In genomic region chr10:47308775-47309174, GRCh38 we compare ENCODE assay signal across 17 cellular contexts. TPM values are rescaled to one million over a fixed set of nuclear protein-coding genes. Genes with fewer than 3 reads are reported as not detected.
DNase-seq lines count a peak whose midpoint lies in the region; ATAC-seq and TF ChIP-seq lines count a peak whose summit lies in the region.
"Had no signal": no experiment of that assay in that cellular context is flagged by ENCODE, and none has a peak within 500 bp of the region (broad histone marks: within the 10 kb centered on the region; RNA-seq: fewer than 3 reads in every experiment).

No MANE protein-coding gene starts in this region.

- no peaks in the 10 kb centered on the region for H3K79me1 ChIP-seq in neuronal stem cell (ENCODE audit: low read depth, low read length)

- H3K14ac ChIP-seq in neuronal stem cell (ENCODE audit: low read length): no peak overlapping the region

- peak overlapping the region; percentile 96 for H3K27ac ChIP-seq in KOPT-K1 (ENCODE audit: low read depth, low read length, poor library complexity, severe bottlenecking)
- peak overlapping the region in 3 of 4 donors; percentile 55 to 83 (median 72) for H3K27ac ChIP-seq in body of pancreas
- no peak overlapping the region for H3K27ac ChIP-seq in neuronal stem cell (replicated peaks; ENCODE audit: low read length)
- no peak overlapping the region for H3K27ac ChIP-seq in thyroid gland

- H3K4me3 ChIP-seq in body of pancreas: no peak overlapping the region
- H3K4me3 ChIP-seq in neuronal stem cell (ENCODE audit: low read length in 2 of 2): no peak overlapping the region
- H3K4me3 ChIP-seq in thyroid gland (replicated peaks in 1 of 3): no peak overlapping the region
- H3K4me3 ChIP-seq: GM23338 had no signal

- H2BK120ac ChIP-seq in neuronal stem cell (ENCODE audit: low read depth, low read length): no peak overlapping the region

- H2AFZ ChIP-seq in neuronal stem cell (ENCODE audit: low read length): no peak overlapping the region
- H2AFZ ChIP-seq: GM23338 had no signal

- H2BK15ac ChIP-seq in neuronal stem cell (ENCODE audit: low read length): no peak overlapping the region

- CTCF ChIA-PET in WTC11 (lab: Charles Lee): interaction anchor here (1.0 to 2.9 kb wide), 4 partner anchors 9 to 261 kb away, joined by 3 to 15 read pairs (median 5); partner anchors contain the start of gene GDF10

- H3K9me3 ChIP-seq in KOPT-K1 (ENCODE audit: insufficient read depth, low read length, poor library complexity, severe bottlenecking) (no peaks in the 10 kb centered on the region), body of pancreas (no peaks in the 10 kb centered on the region), neuronal stem cell (replicated peaks in 1 of 2; ENCODE audit: control insufficient read depth in 2 of 2, insufficient read depth in 1 of 2, low read depth in 1 of 2, low read length in 2 of 2) (no peaks in the 10 kb centered on the region), thyroid gland (no peaks in the 10 kb centered on the region)
- H3K9me3 ChIP-seq: Caco-2 had no signal

- H3K4me1 ChIP-seq in body of pancreas: peaks cover 81% of the 10 kb centered on the region
- peaks cover 3 to 4% of the 10 kb centered on the region in 2 donors for H3K4me1 ChIP-seq in neuronal stem cell (ENCODE audit: control insufficient read depth in 2 of 2, insufficient read depth in 1 of 2, low read depth in 1 of 2, low read length in 2 of 2)
- peaks cover 0 to 51% of the 10 kb centered on the region in 2 donors for H3K4me1 ChIP-seq in thyroid gland
- H3K4me1 ChIP-seq: Caco-2 had no signal

- H3K36me3 ChIP-seq in KOPT-K1 (ENCODE audit: insufficient read depth, low read length) (no peaks in the 10 kb centered on the region), body of pancreas (replicated peaks in 1 of 2; ENCODE audit: insufficient read depth in 1 of 2, low read depth in 2 of 2) (peaks cover 0 to 1% of the 10 kb centered on the region in 2 donors), neuronal stem cell (replicated peaks in 1 of 2; ENCODE audit: control insufficient read depth in 2 of 2, insufficient read depth in 2 of 2, low read length in 2 of 2) (no peaks in the 10 kb centered on the region), thyroid gland (no peaks in the 10 kb centered on the region)

- H3K27ac Mint-ChIP-seq in WTC11: no peak overlapping the region
- no peak overlapping the region for H3K27ac Mint-ChIP-seq in stimulated activated effector memory CD8-positive, alpha-beta T cell treated with anti-CD3 and anti-CD28 coated beads, Interleukin-12 subunit alpha, Interleukin-12 subunit beta, amount 100 ng/mL, for 72 hours
- H3K27ac Mint-ChIP-seq: GM23338, H9 had no signal

- no peak overlapping the region for H4K8ac ChIP-seq in neuronal stem cell (ENCODE audit: low read depth, low read length)

- H3K4me3 Mint-ChIP-seq in WTC11: no peak overlapping the region
- no peak overlapping the region for H3K4me3 Mint-ChIP-seq in stimulated activated effector memory CD8-positive, alpha-beta T cell treated with anti-CD3 and anti-CD28 coated beads, Interleukin-12 subunit alpha, Interleukin-12 subunit beta, amount 100 ng/mL, for 72 hours
- H3K4me3 Mint-ChIP-seq: CD8-positive, alpha-beta T cell; GM23338; H9 had no signal

- no peak overlapping the region for H2BK12ac ChIP-seq in neuronal stem cell (ENCODE audit: low read length)

- no peak overlapping the region for H3K4ac ChIP-seq in neuronal stem cell (ENCODE audit: low read length)

- H3K36me3 Mint-ChIP-seq in WTC11: no peaks in the 10 kb centered on the region
- no peaks in the 10 kb centered on the region for H3K36me3 Mint-ChIP-seq in stimulated activated effector memory CD8-positive, alpha-beta T cell treated with anti-CD3 and anti-CD28 coated beads, Interleukin-12 subunit alpha, Interleukin-12 subunit beta, amount 100 ng/mL, for 72 hours
- H3K36me3 Mint-ChIP-seq: CD8-positive, alpha-beta T cell had no signal

- intact Hi-C loops in body of pancreas (cut with DNase I): no loop called here
- intact Hi-C loops in thyroid gland (cut with DNase I): no loop called here

- H3K4me2 ChIP-seq in neuronal stem cell (ENCODE audit: insufficient read depth, low read length, poor library complexity, severe bottlenecking): no peak overlapping the region
- H3K4me2 ChIP-seq: GM23338 had no signal

- peak overlapping the region; percentile 42 for H3K18ac ChIP-seq in neuronal stem cell (ENCODE audit: low read length)

- ATAC-seq in body of pancreas: no peak
- no peak for ATAC-seq in HG03159 (IDR thresholded peaks at IDR 0.05; ENCODE audit: unreplicated experiment)
- no peak for ATAC-seq in WTC11
- ATAC-seq in stimulated activated effector memory CD8-positive, alpha-beta T cell treated with anti-CD3 and anti-CD28 coated beads, Interleukin-12 subunit alpha, Interleukin-12 subunit beta, amount 100 ng/mL, for 72 hours: no peak
- ATAC-seq: CD8-positive, alpha-beta T cell had no signal

- no peaks in the 10 kb centered on the region; the same call in 1 of the 2 replicates for H3K27me3 Mint-ChIP-seq in WTC11 (ENCODE audit: low read depth)

- WGBS in body of pancreas, 2 donors: 40 to 46% methylated on average over 9 of the region's 9 CpGs
- WGBS in neuronal stem cell (ENCODE audit: extremely low coverage in 2 of 2, insufficient read length in 2 of 2, insufficient replicate concordance in 1 of 2), 2 donors: no CpG with 5 or more reads among the region's 9 CpGs
- 53 to 62% methylated on average over 9 of the region's 9 CpGs for WGBS in thyroid gland, 2 donors

- H4K91ac ChIP-seq in neuronal stem cell (ENCODE audit: low read depth, low read length, poor library complexity): no peak overlapping the region

- no peak overlapping the region for H2AK5ac ChIP-seq in neuronal stem cell (ENCODE audit: low read depth, low read length)

- TF ChIP-seq CTCF in body of pancreas (IDR thresholded peaks at IDR 0.05) (no peak), thyroid gland (IDR thresholded peaks at IDR 0.05) (no peak), WTC11 (IDR thresholded peaks at IDR 0.05) (no peak)

- no peaks in the 10 kb centered on the region for H3K9me3 Mint-ChIP-seq in WTC11
- no peaks in the 10 kb centered on the region for H3K9me3 Mint-ChIP-seq in stimulated activated effector memory CD8-positive, alpha-beta T cell treated with anti-CD3 and anti-CD28 coated beads, Interleukin-12 subunit alpha, Interleukin-12 subunit beta, amount 100 ng/mL, for 72 hours
- H3K9me3 Mint-ChIP-seq: CD8-positive, alpha-beta T cell; GM23338; H9 had no signal

- H3K9ac ChIP-seq in neuronal stem cell (ENCODE audit: low read depth, low read length, poor library complexity): no peak overlapping the region

- TF ChIP-seq POLR2A in body of pancreas (IDR thresholded peaks at IDR 0.05): no peak
- no peak for TF ChIP-seq POLR2A in thyroid gland (IDR thresholded peaks at IDR 0.05)

- no peaks in the 10 kb centered on the region for H3K27me3 ChIP-seq in body of pancreas
- no peaks in the 10 kb centered on the region for H3K27me3 ChIP-seq in neuronal stem cell (ENCODE audit: control insufficient read depth in 3 of 3, insufficient read depth in 3 of 3, low read depth in 1 of 3, low read length in 3 of 3)
- no peaks in the 10 kb centered on the region for H3K27me3 ChIP-seq in thyroid gland

- H3K23ac ChIP-seq in neuronal stem cell (ENCODE audit: low read depth, low read length, poor library complexity): no peak overlapping the region

- POLR2A ChIA-PET in WTC11 (lab: Charles Lee): no interaction called here

- peaks cover 33% of the 10 kb centered on the region for H3K4me1 Mint-ChIP-seq in WTC11
- H3K4me1 Mint-ChIP-seq in stimulated activated effector memory CD8-positive, alpha-beta T cell treated with anti-CD3 and anti-CD28 coated beads, Interleukin-12 subunit alpha, Interleukin-12 subunit beta, amount 100 ng/mL, for 72 hours: no peaks in the 10 kb centered on the region

- DNase-seq in body of pancreas (peak; percentile 45 to 65 (median 57)), neuronal stem cell (ENCODE audit: low spot score) (no peak), thyroid gland (peak; percentile 34 to 38), WTC11 (ENCODE audit: low spot score) (no peak)
- no peak for DNase-seq in stimulated activated effector memory CD8-positive, alpha-beta T cell treated with anti-CD3 and anti-CD28 coated beads, Interleukin-12 subunit alpha, Interleukin-12 subunit beta, amount 100 ng/mL, for 72 hours (ENCODE audit: low spot score in 2 of 2)
- DNase-seq: C1 segment of cervical spinal cord; Caco-2; CD8-positive, alpha-beta T cell; DMS153 had no signal

- no peak overlapping the region for H2BK5ac ChIP-seq in neuronal stem cell (ENCODE audit: low read length)

TF ChIP-seq in WTC11, 78 proteins besides CTCF, POLR2A, EP300 and RAD21 (continues in another document):
- no peak for TF ChIP-seq NR1H2 (CRISPR knock-in tag; IDR thresholded peaks at IDR 0.05)
- TF ChIP-seq E2F1 (CRISPR knock-in tag; IDR thresholded peaks at IDR 0.05): no peak
- TF ChIP-seq TCF7 (CRISPR knock-in tag; IDR thresholded peaks at IDR 0.05; ENCODE audit: low read depth): no peak
- TF ChIP-seq ZNF263 (CRISPR knock-in tag; IDR thresholded peaks at IDR 0.05; ENCODE audit: low read depth): no peak
- no peak for TF ChIP-seq SP1 (CRISPR knock-in tag; conservative IDR thresholded peaks at IDR 0.05)
- TF ChIP-seq NFATC4 (CRISPR knock-in tag; IDR thresholded peaks at IDR 0.05): no peak
- no peak for TF ChIP-seq SMAD3 (CRISPR knock-in tag; IDR thresholded peaks at IDR 0.05; ENCODE audit: borderline replicate concordance)

RNA-seq across cellular contexts. Expression of gene GDF10, which starts 8.8 kb away (rescaled TPM):
- 1 to 10 TPM; 6.6 to 8.0 TPM for total RNA-seq in body of pancreas
- 1.3 TPM for polyA plus RNA-seq in neuronal stem cell (2013, experiment 1 of 2)
- polyA plus RNA-seq in neuronal stem cell (2013, experiment 2 of 2): 1.5 TPM
- 1 to 10 TPM; 3.6 to 9.6 (median 7.3) TPM for total RNA-seq in thyroid gland
- 0.09 to 0.24 TPM (median 0.18 TPM) in 3 replicates for total RNA-seq in WTC11 (2021)
- total RNA-seq: A172, Caco-2, H4 had no signal
- polyA plus RNA-seq: BJ, GM23338 had no signal

RNA-seq across cellular contexts. Expression of gene GDF2, which starts 13.5 kb away (rescaled TPM):
- total RNA-seq in body of pancreas (not detected), thyroid gland (not detected), WTC11 (2021) (not detected in 3 replicates)
- polyA plus RNA-seq in neuronal stem cell (2013, experiment 1 of 2): not detected
- not detected for polyA plus RNA-seq in neuronal stem cell (2013, experiment 2 of 2)
- total RNA-seq: A172; A673; Caco-2; CD8-positive, alpha-beta T cell; GM23338; H4; H9 had no signal
- polyA plus RNA-seq: BJ, GM23338 had no signal

RNA-seq across cellular contexts. Expression of gene RBP3, which starts 39.4 kb away (rescaled TPM):
- total RNA-seq in body of pancreas (not detected), thyroid gland (not detected), WTC11 (2021) (not detected in 3 replicates)
- polyA plus RNA-seq in neuronal stem cell (2013, experiment 1 of 2): not detected
- polyA plus RNA-seq in neuronal stem cell (2013, experiment 2 of 2): not detected
- total RNA-seq: A172; A673; Caco-2; CD8-positive, alpha-beta T cell; GM23338; H4; H9 had no signal
- polyA plus RNA-seq: BJ, GM23338 had no signal

Comparison
In these comparisons a context has a peak if more than half of its experiments do, and no peak if none do; other contexts are left out.
1. H3K27ac ChIP-seq: peak in KOPT-K1 (single experiment) and body of pancreas (3 of 4); none in neuronal stem cell (single experiment) and thyroid gland (0 of 3).
2. DNase-seq: peak in body of pancreas (4 of 4) and thyroid gland (2 of 2); none in neuronal stem cell (single experiment), WTC11 (single experiment) and stimulated activated effector memory CD8-positive, alpha-beta T cell treated with anti-CD3 and anti-CD28 coated beads, Interleukin-12 subunit alpha, Interleukin-12 subunit beta, amount 100 ng/mL, for 72 hours (0 of 2).